ENCODE assay signal across 8 cellular contexts in the genomic region with DNA sequence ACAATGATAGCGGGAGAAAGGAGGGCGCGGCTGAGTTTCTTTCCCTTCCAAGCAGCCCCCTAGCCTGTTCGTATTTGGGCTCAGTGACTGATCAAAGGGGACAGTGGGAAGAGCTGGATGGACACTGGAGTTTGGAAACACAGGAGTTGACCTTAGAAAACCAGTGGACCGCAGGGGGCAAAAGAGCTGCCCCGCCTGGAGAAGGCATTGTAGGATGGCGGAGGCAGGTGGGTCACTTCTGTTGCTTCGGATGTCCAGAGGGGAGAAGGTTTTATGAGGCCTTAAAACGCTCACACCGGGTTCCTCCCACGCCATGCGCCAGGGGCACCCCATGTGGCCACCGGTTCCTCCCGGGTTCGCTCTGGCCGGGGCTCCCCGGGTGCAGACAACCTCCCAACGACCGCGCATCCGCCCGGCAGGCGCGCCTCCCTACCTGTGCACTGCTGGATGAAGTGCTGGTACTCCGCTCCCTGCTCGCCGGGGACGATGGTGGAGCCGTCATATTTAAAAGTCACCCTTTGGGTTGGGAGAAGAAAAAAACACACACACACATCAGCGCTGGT. TPM values are rescaled to one million over a fixed set of nuclear protein-coding genes. Genes with fewer than 3 reads are reported as not detected.
DNase-seq lines count a peak whose midpoint lies in the region; ATAC-seq and TF ChIP-seq lines count a peak whose summit lies in the region.

No MANE protein-coding gene starts in this region.

- no peak for TF ChIP-seq EP300 in suprapubic skin (IDR thresholded peaks at IDR 0.05)

- CTCF ChIA-PET in mammary epithelial cell (lab: Charles Lee; ENCODE audit: low non-redundant PET) = no interaction called here

- H3K27ac ChIP-seq in RWPE2 (ENCODE audit: poor library complexity, severe bottlenecking) = peak overlapping the region; percentile 95
- peak overlapping the region; percentile 35 for H3K27ac ChIP-seq in mammary epithelial cell (ENCODE audit: insufficient read depth, low read depth, low read length)
- H3K27ac ChIP-seq in suprapubic skin = no peak overlapping the region

- DNase-seq in RWPE2 (ENCODE audit: low spot score) = no peak
- DNase-seq in mammary epithelial cell = peak; percentile 48
- DNase-seq in lower leg skin (ENCODE audit: low spot score in 2 of 2) = peak in 1 of 2 donors; percentile 91
- no peak for DNase-seq in suprapubic skin (ENCODE audit: low spot score in 2 of 2)
- no peak for DNase-seq in NCI-H510A treated with DMSO at 0.1 percent for 48 hours (lab: John Stamatoyannopoulos, UW)
- DNase-seq in DMS153 (lab: John Stamatoyannopoulos, UW) = no peak

- in situ Hi-C loops in mammary epithelial cell (cut with MboI; ENCODE audit: low sequenced_read_pairs in 2 of 2) = no loop called here

- peak overlapping the region; percentile 91 for H3K4me3 ChIP-seq in RWPE2 (ENCODE audit: severe bottlenecking)
- peak overlapping the region; percentile 75 to 93 (median 91) for H3K4me3 ChIP-seq in mammary epithelial cell (replicated peaks in 1 of 3; ENCODE audit: insufficient read depth in 1 of 3, low read depth in 2 of 3, low read length in 3 of 3)
- peak overlapping the region; percentile 44 for H3K4me3 ChIP-seq in lower leg skin (ENCODE audit: low read depth, poor library complexity, severe bottlenecking)
- peak overlapping the region; percentile 72 for H3K4me3 ChIP-seq in suprapubic skin

- TSS peak; percentile 46 for BruUV-seq in mammary epithelial cell (replicated peaks; lab: Mats Ljungman, UMichigan)

- ATAC-seq in GM18511 (IDR thresholded peaks at IDR 0.05; ENCODE audit: unreplicated experiment) (peak; percentile 38), HG02642 (IDR thresholded peaks at IDR 0.05; ENCODE audit: poor library complexity, unreplicated experiment) (peak; percentile 43), RWPE2 (ENCODE audit: low read depth) (peak; percentile 22; the same call in 1 of the 3 replicates)

- peak overlapping the region; percentile 64 for H3K9ac ChIP-seq in mammary epithelial cell (ENCODE audit: insufficient read depth, low read length)

- TF ChIP-seq CTCF in RWPE2 (IDR thresholded peaks at IDR 0.05; ENCODE audit: poor library complexity, severe bottlenecking) (no peak), mammary epithelial cell (conservative IDR thresholded peaks at IDR 0.05 in 1 of 2, IDR thresholded peaks at IDR 0.05 in 1 of 2; ENCODE audit: extremely low read depth in 1 of 2, insufficient read depth in 1 of 2, low read depth in 1 of 2, low read length in 2 of 2) (no peak), lower leg skin (IDR thresholded peaks at IDR 0.05) (no peak), suprapubic skin (IDR thresholded peaks at IDR 0.05) (no peak)

- dilution Hi-C loops in mammary epithelial cell (cut with HindIII; ENCODE audit: low sequenced_read_pairs) = no loop called here

- H3K9me3 ChIP-seq in RWPE2 (ENCODE audit: severe bottlenecking) (no peaks in the 10 kb centered on the region), mammary epithelial cell (replicated peaks; ENCODE audit: insufficient read depth, low read length) (no peaks in the 10 kb centered on the region), suprapubic skin (no peaks in the 10 kb centered on the region)

- H3K36me3 ChIP-seq in RWPE2 (ENCODE audit: low read depth) (peaks cover 48% of the 10 kb centered on the region), mammary epithelial cell (ENCODE audit: insufficient read depth, low read length) (peaks cover 11% of the 10 kb centered on the region), suprapubic skin (no peaks in the 10 kb centered on the region)

- H3K79me2 ChIP-seq in mammary epithelial cell (ENCODE audit: insufficient read depth, low read length) = peaks cover 57% of the 10 kb centered on the region

- H3K4me2 ChIP-seq in mammary epithelial cell (ENCODE audit: insufficient read depth, low read depth, low read length) = peak overlapping the region; percentile 93

- intact Hi-C loops in mammary epithelial cell (cut with micrococcal nuclease) = loop anchor here (5.0 kb wide), 1 partner anchor 85 kb away; no protein-coding TSS in a partner anchor
- intact Hi-C loops in lower leg skin (cut with DNase I; ENCODE audit: low total_unique reads) = no loop called here

- WGBS in mammary epithelial cell (ENCODE audit: low coverage, missing lambda C conversion rate) = 3% methylated on average over 15 of the region's 30 CpGs
- WGBS in lower leg skin, 2 donors = 2 to 3% methylated on average over 25 to 29 of the region's 30 CpGs
- under 1% methylated on average over 21 of the region's 30 CpGs for WGBS in suprapubic skin

- H4K20me1 ChIP-seq in mammary epithelial cell (ENCODE audit: insufficient read depth, low read length) = no peaks in the 10 kb centered on the region

- TF ChIP-seq POLR2A in lower leg skin (IDR thresholded peaks at IDR 0.05) (no peak), suprapubic skin (IDR thresholded peaks at IDR 0.05) (no peak)

- H2AFZ ChIP-seq in mammary epithelial cell (ENCODE audit: low read depth, low read length) = peak overlapping the region; percentile 73

- H3K4me1 ChIP-seq in RWPE2 (ENCODE audit: insufficient read depth, poor library complexity, severe bottlenecking) = peaks cover 35% of the 10 kb centered on the region
- H3K4me1 ChIP-seq in mammary epithelial cell (ENCODE audit: insufficient read depth, low read length) = peaks cover 33% of the 10 kb centered on the region
- H3K4me1 ChIP-seq in suprapubic skin = peaks cover 41% of the 10 kb centered on the region

- no peaks in the 10 kb centered on the region for H3K27me3 ChIP-seq in RWPE2 (ENCODE audit: insufficient read depth, poor library complexity, severe bottlenecking)
- H3K27me3 ChIP-seq in mammary epithelial cell (ENCODE audit: insufficient read depth, low read length) = no peaks in the 10 kb centered on the region
- H3K27me3 ChIP-seq in suprapubic skin = no peaks in the 10 kb centered on the region

RNA-seq across cellular contexts. Expression of a gene that starts 0.7 kb away (rescaled TPM):
- total RNA-seq in mammary epithelial cell (100 to 1,000 TPM in 1 of 2 donors, 10 to 100 TPM in 1; 79.2 to 202 TPM), lower leg skin (10 to 100 TPM in 2 of 4 donors, 1 to 10 TPM in 2; 6.5 to 25.7 (median 9.8) TPM), suprapubic skin (10 to 100 TPM in 2 of 4 donors, 1 to 10 TPM in 2; 7.9 to 12.9 (median 10.3) TPM)
- polyA plus RNA-seq in mammary epithelial cell = 190 TPM
- 217 TPM for polyA minus RNA-seq in mammary epithelial cell

RNA-seq across cellular contexts. Expression of a gene that starts 31.2 kb away (rescaled TPM):
- 100 to 1,000 TPM in 1 of 2 donors, 10 to 100 TPM in 1; 52.9 to 103 TPM for total RNA-seq in mammary epithelial cell
- polyA plus RNA-seq in mammary epithelial cell = 38.8 TPM
- polyA minus RNA-seq in mammary epithelial cell = 35.9 TPM
- total RNA-seq in lower leg skin = 10 to 100 TPM; 49.0 to 73.0 (median 65.8) TPM
- 10 to 100 TPM; 43.4 to 70.7 (median 67.2) TPM for total RNA-seq in suprapubic skin
